Comparison of ENCODE assay signal across 14 cellular contexts in the genomic region with DNA sequence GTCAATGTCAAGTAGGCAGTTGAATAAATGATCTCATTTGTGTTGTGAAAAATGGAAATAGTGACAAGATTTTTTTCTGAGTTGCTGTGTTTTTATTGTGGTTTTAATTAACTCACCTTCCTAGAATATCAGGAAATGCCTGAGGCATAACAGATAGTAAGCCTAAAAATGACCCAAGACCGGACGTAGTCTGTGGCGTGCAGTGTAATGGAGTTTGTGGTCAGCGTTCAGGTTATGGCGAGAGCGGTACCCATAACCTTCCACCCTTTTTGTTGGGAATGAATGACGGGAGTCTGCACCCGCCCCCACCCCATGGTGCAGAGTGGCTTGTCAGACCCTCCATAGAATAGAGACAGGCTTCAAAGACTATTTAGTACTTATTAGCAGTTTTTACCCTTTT.
DNase-seq lines count a peak whose midpoint lies in the region; ATAC-seq and TF ChIP-seq lines count a peak whose summit lies in the region.
"Had no signal": no experiment of that assay in that cellular context is flagged by ENCODE, and none has a peak within 500 bp of the region (broad histone marks: within the 10 kb centered on the region; RNA-seq: fewer than 3 reads in every experiment).

No MANE protein-coding gene starts in this region.

- H3K36me3 ChIP-seq in PC-9 (ENCODE audit: low read depth) (peaks cover 27% of the 10 kb centered on the region; the same call in 1 of the 2 replicates), brain microvascular endothelial cell (replicated peaks) (peaks cover 2% of the 10 kb centered on the region)
- H3K36me3 ChIP-seq: adrenal gland, colonic mucosa had no signal

- H3K79me2 ChIP-seq in PC-9 (ENCODE audit: low read depth), result peaks cover 40% of the 10 kb centered on the region

- H3K4me1 ChIP-seq in PC-9 (replicated peaks; ENCODE audit: insufficient read depth), result peaks cover 73% of the 10 kb centered on the region
- H3K4me1 ChIP-seq: colonic mucosa had no signal

- H3K27ac ChIP-seq in PC-9 (peak overlapping the region; percentile 60), brain microvascular endothelial cell (peak overlapping the region; percentile 78)
- H3K27ac ChIP-seq: adrenal gland, colonic mucosa had no signal

- H3K9me3 Mint-ChIP-seq in natural killer cell, result peaks cover 0 to under 1% of the 10 kb centered on the region in 2 donors

- peaks cover 40 to 42% of the 10 kb centered on the region in 2 donors for H3K4me1 Mint-ChIP-seq in natural killer cell

- BruUV-seq in PC-9 (replicated peaks; lab: Mats Ljungman, UMichigan), result no TSS peak

- peak overlapping the region; percentile 51 for H3K4me2 ChIP-seq in PC-9

- DNase-seq in EL (peak; percentile 47), PC-9 (peak; percentile 38 to 88), brain microvascular endothelial cell (peak; percentile 55), natural killer cell (no peak), NCI-H1694 treated with DMSO at 0.1 percent for 48 hours (lab: John Stamatoyannopoulos, UW) (no peak), DMS 273 (lab: John Stamatoyannopoulos, UW; ENCODE audit: unreplicated experiment) (no peak)
- DNase-seq: activated CD8-positive, alpha-beta memory T cell treated with anti-CD3 and anti-CD28 coated beads, Interleukin-2, amount 10 ng/mL, durations not matched to agents 7 days and 5 days; adrenal gland; CD4-positive, CD25-positive, alpha-beta regulatory T cell; colonic mucosa; MV-4-11; SIG-M5 had no signal

- TF ChIP-seq CTCF in PC-9 (conservative IDR thresholded peaks at IDR 0.05) (no peak), brain microvascular endothelial cell (IDR thresholded peaks at IDR 0.05; ENCODE audit: low read depth, low read length, missing control alignments) (no peak), natural killer cell (IDR thresholded peaks at IDR 0.05) (no peak)

- ATAC-seq in natural killer cell (peak; percentile 48 to 73 (median 64)), GM19467 (IDR thresholded peaks at IDR 0.05; ENCODE audit: unreplicated experiment) (no peak)
- ATAC-seq: activated CD8-positive, alpha-beta memory T cell treated with anti-CD3 and anti-CD28 coated beads, Interleukin-2, amount 10 ng/mL, durations not matched to agents 7 days and 5 days; esophagus mucosa had no signal

- POLR2A ChIA-PET in PC-9 (lab: Charles Lee; ENCODE audit: unreplicated experiment), result interaction anchor here (0.6 kb wide), 1 partner anchor 26 kb away, joined by 4 read pairs; no protein-coding TSS in a partner anchor

- H2AFZ ChIP-seq in PC-9, result no peak overlapping the region

- peaks cover 53% of the 10 kb centered on the region for H3F3A ChIP-seq in PC-9 (ENCODE audit: insufficient read depth, low read depth)

- peaks cover 12% of the 10 kb centered on the region for H3K36me3 Mint-ChIP-seq in natural killer cell

- no peaks in the 10 kb centered on the region for H4K20me1 ChIP-seq in PC-9 (ENCODE audit: insufficient read depth)

- CTCF ChIA-PET in PC-9 (lab: Charles Lee), result interaction anchor here (0.7 kb wide), 1 partner anchor 119 kb away, joined by 3 read pairs; a partner anchor contains a TSS

- intact Hi-C loops in PC-9 (cut with micrococcal nuclease; ENCODE audit: unreplicated experiment), result loop anchor here (1.0 to 2.0 kb wide), 2 partner anchors 59 to 112 kb away; no protein-coding TSS in a partner anchor
- intact Hi-C loops in natural killer cell (cut with micrococcal nuclease), result no loop called here

- H3K4me3 ChIP-seq in PC-9 (no peak overlapping the region; the same call in 1 of the 2 replicates), brain microvascular endothelial cell (ENCODE audit: low read depth, low read length) (no peak overlapping the region)
- H3K4me3 ChIP-seq: adrenal gland, colonic mucosa had no signal

- H3K4me3 Mint-ChIP-seq in natural killer cell, result no peak overlapping the region
- H3K4me3 Mint-ChIP-seq: activated CD8-positive, alpha-beta memory T cell treated with anti-CD3 and anti-CD28 coated beads, Interleukin-2, amount 10 ng/mL, durations not matched to agents 7 days and 5 days; CD4-positive, CD25-positive, alpha-beta regulatory T cell had no signal

- H3K27me3 ChIP-seq in PC-9 (ENCODE audit: insufficient read depth, low read depth) (no peaks in the 10 kb centered on the region), brain microvascular endothelial cell (replicated peaks) (no peaks in the 10 kb centered on the region)
- H3K27me3 ChIP-seq: adrenal gland, colonic mucosa had no signal

- in situ Hi-C loops in brain microvascular endothelial cell (cut with HindIII; ENCODE audit: low pct_ligation_motif_present, low sequenced_read_pairs), result no loop called here

- no peaks in the 10 kb centered on the region for H3K27me3 Mint-ChIP-seq in natural killer cell (ENCODE audit: low read depth in 2 of 2)
- H3K27me3 Mint-ChIP-seq: activated CD8-positive, alpha-beta memory T cell treated with anti-CD3 and anti-CD28 coated beads, Interleukin-2, amount 10 ng/mL, durations not matched to agents 7 days and 5 days; CD4-positive, CD25-positive, alpha-beta regulatory T cell had no signal

- peak overlapping the region; percentile 17 to 69 for H3K27ac Mint-ChIP-seq in natural killer cell
- H3K27ac Mint-ChIP-seq: activated CD8-positive, alpha-beta memory T cell treated with anti-CD3 and anti-CD28 coated beads, Interleukin-2, amount 10 ng/mL, durations not matched to agents 7 days and 5 days had no signal

- no peaks in the 10 kb centered on the region for H3K9me2 ChIP-seq in PC-9 (ENCODE audit: insufficient read depth)

- H3K9me3 ChIP-seq in PC-9 (ENCODE audit: insufficient read depth, low read depth), result no peaks in the 10 kb centered on the region; the same call in none of the 2 replicates
- H3K9me3 ChIP-seq: adrenal gland, colonic mucosa had no signal

Comparison
In these comparisons a context has a peak if more than half of its experiments do, and no peak if none do; other contexts are left out.
1. DNase-seq: peak in EL (single experiment), PC-9 (2 of 2) and brain microvascular endothelial cell (single experiment); none in natural killer cell (single experiment), NCI-H1694 treated with DMSO at 0.1 percent for 48 hours (single experiment) and DMS 273 (single experiment).